ENCODE assay signal across 24 cellular contexts in genomic region chr3:129038121-129038855, GRCh38. TPM values are rescaled to one million over a fixed set of nuclear protein-coding genes. Genes with fewer than 3 reads are reported as not detected.
"Had no signal": no experiment of that assay in that cellular context is flagged by ENCODE, and none has a peak within 500 bp of the region (broad histone marks: within the 10 kb centered on the region; RNA-seq: fewer than 3 reads in every experiment).

No MANE protein-coding gene starts in this region.

- H3K36me3 ChIP-seq: colonic mucosa, left lung, prostate gland had no signal

- H3K9me3 ChIP-seq: colonic mucosa, left lung, prostate gland, stomach had no signal

- H3K9me3 Mint-ChIP-seq: activated CD4-positive, alpha-beta memory T cell treated with anti-CD3 and anti-CD28 coated beads, Interleukin-2, amount 10 ng/mL, durations not matched to agents 7 days and 5 days; stimulated activated effector memory CD8-positive, alpha-beta T cell treated with anti-CD3 and anti-CD28 coated beads, Interleukin-12 subunit alpha, Interleukin-12 subunit beta, amount 100 ng/mL, for 72 hours; type B pancreatic cell had no signal

- ATAC-seq: activated CD8-positive, alpha-beta memory T cell treated with anti-CD3 and anti-CD28 coated beads, Interleukin-2, amount 10 ng/mL, durations not matched to agents 7 days and 5 days; stimulated activated effector memory CD8-positive, alpha-beta T cell treated with anti-CD3 and anti-CD28 coated beads, Interleukin-12 subunit alpha, Interleukin-12 subunit beta, amount 100 ng/mL, for 72 hours had no signal

- H3K27ac ChIP-seq: colonic mucosa, left lung, prostate gland, stomach had no signal

- H3K27me3 ChIP-seq: colonic mucosa, left lung, stomach had no signal

- H3K4me3 ChIP-seq: colonic mucosa, left lung, prostate gland, smooth muscle cell, stomach had no signal

- DNase-seq: activated B cell treated with CpG ODN at 0.5 μM for 24 hours; activated CD4-positive, alpha-beta memory T cell treated with anti-CD3 and anti-CD28 coated beads, Interleukin-2, amount 10 ng/mL, durations not matched to agents 7 days and 5 days; activated CD4-positive, alpha-beta T cell treated with anti-CD3 and anti-CD28 coated beads for 48 hours; activated CD8-positive, alpha-beta memory T cell treated with anti-CD3 and anti-CD28 coated beads, Interleukin-2, amount 10 ng/mL, durations not matched to agents 7 days and 5 days; activated naive CD4-positive, alpha-beta T cell treated with Interleukin-2 at 50 U/mL for 16 hours; anterior cingulate cortex; central memory CD4-positive, alpha-beta T cell; colonic mucosa; head of caudate nucleus; left lung; stimulated activated CD4-positive, alpha-beta T cell treated with anti-CD3 and anti-CD28 coated beads, Interleukin-4, amount 100 ng/mL, for 24 hours; stomach had no signal

- H3K4me3 Mint-ChIP-seq: activated B cell treated with CpG ODN at 0.5 μM for 24 hours; activated CD4-positive, alpha-beta memory T cell treated with anti-CD3 and anti-CD28 coated beads, Interleukin-2, amount 10 ng/mL, durations not matched to agents 7 days and 5 days; activated CD8-positive, alpha-beta memory T cell treated with anti-CD3 and anti-CD28 coated beads, Interleukin-2, amount 10 ng/mL, durations not matched to agents 7 days and 5 days; brain; stimulated activated effector memory CD8-positive, alpha-beta T cell treated with anti-CD3 and anti-CD28 coated beads, Interleukin-12 subunit alpha, Interleukin-12 subunit beta, amount 100 ng/mL, for 72 hours; type B pancreatic cell had no signal

- H3K27ac Mint-ChIP-seq: activated B cell treated with CpG ODN at 0.5 μM for 24 hours; activated CD4-positive, alpha-beta memory T cell treated with anti-CD3 and anti-CD28 coated beads, Interleukin-2, amount 10 ng/mL, durations not matched to agents 7 days and 5 days; activated CD8-positive, alpha-beta memory T cell treated with anti-CD3 and anti-CD28 coated beads, Interleukin-2, amount 10 ng/mL, durations not matched to agents 7 days and 5 days; stimulated activated effector memory CD8-positive, alpha-beta T cell treated with anti-CD3 and anti-CD28 coated beads, Interleukin-12 subunit alpha, Interleukin-12 subunit beta, amount 100 ng/mL, for 72 hours; type B pancreatic cell had no signal

- H3K27me3 Mint-ChIP-seq: brain had no signal

- H3K4me1 Mint-ChIP-seq: activated B cell treated with CpG ODN at 0.5 μM for 24 hours had no signal

- H3K4me2 ChIP-seq: smooth muscle cell had no signal

- H3K36me3 Mint-ChIP-seq: activated CD8-positive, alpha-beta memory T cell treated with anti-CD3 and anti-CD28 coated beads, Interleukin-2, amount 10 ng/mL, durations not matched to agents 7 days and 5 days; stimulated activated effector memory CD8-positive, alpha-beta T cell treated with anti-CD3 and anti-CD28 coated beads, Interleukin-12 subunit alpha, Interleukin-12 subunit beta, amount 100 ng/mL, for 72 hours; type B pancreatic cell had no signal

- H3K4me1 ChIP-seq: colonic mucosa, left lung, prostate gland had no signal

RNA-seq across cellular contexts. Expression of gene GP9, which starts 22.3 kb away (rescaled TPM):
- total RNA-seq: activated B cell treated with CpG ODN at 0.5 μM for 24 hours; activated CD4-positive, alpha-beta memory T cell treated with anti-CD3 and anti-CD28 coated beads, Interleukin-2, amount 10 ng/mL, durations not matched to agents 7 days and 5 days; activated CD8-positive, alpha-beta memory T cell treated with anti-CD3 and anti-CD28 coated beads, Interleukin-2, amount 10 ng/mL, durations not matched to agents 7 days and 5 days; frontal cortex; kidney epithelial cell; lung microvascular endothelial cell; omental fat pad; prostate gland; right cardiac atrium; smooth muscle cell; stomach had no signal
- polyA plus RNA-seq: esophagus, neural cell, right cardiac atrium, smooth muscle cell, stomach had no signal

RNA-seq across cellular contexts. Expression of gene EFCC1, which starts 37.2 kb away (rescaled TPM):
- total RNA-seq: activated B cell treated with CpG ODN at 0.5 μM for 24 hours; activated CD4-positive, alpha-beta memory T cell treated with anti-CD3 and anti-CD28 coated beads, Interleukin-2, amount 10 ng/mL, durations not matched to agents 7 days and 5 days; kidney epithelial cell; smooth muscle cell had no signal
- polyA plus RNA-seq: neural cell had no signal

RNA-seq across cellular contexts. Expression of gene CFAP92, which starts 44.4 kb away (rescaled TPM):
- total RNA-seq: activated B cell treated with CpG ODN at 0.5 μM for 24 hours had no signal
